In the genomic region with DNA sequence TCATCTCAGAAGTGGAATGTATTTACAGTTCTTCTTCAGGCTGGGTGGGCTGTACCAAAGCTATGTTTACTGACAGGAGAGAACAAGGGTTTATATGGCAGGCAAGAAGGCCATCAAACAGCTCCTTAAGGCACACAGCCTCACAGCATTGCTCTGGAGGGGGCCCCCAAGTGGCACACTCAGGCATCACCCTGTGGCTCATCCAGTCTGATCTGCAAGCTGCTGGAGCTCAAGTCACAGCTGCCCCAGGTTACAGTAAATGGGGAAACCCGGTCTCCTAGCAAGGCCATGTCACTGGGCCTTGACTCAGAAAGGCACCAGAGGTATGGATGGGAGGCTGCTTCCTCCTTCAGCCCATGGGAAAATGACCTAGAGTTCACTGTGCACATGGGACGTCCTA, we compare ENCODE assay signal across 15 cellular contexts.
DNase-seq lines count a peak whose midpoint lies in the region; ATAC-seq, FAIRE-seq and TF ChIP-seq lines count a peak whose summit lies in the region.
"Had no signal": no experiment of that assay in that cellular context is flagged by ENCODE, and none has a peak within 500 bp of the region (broad histone marks: within the 10 kb centered on the region; RNA-seq: fewer than 3 reads in every experiment).

No MANE protein-coding gene starts in this region.

- TF ChIP-seq CTCF in SK-N-SH (IDR thresholded peaks at IDR 0.05) (peak; percentile 14; the same call in 1 of the 2 replicates), bronchial epithelial cell (IDR thresholded peaks at IDR 0.05; ENCODE audit: insufficient read depth, low read length, severe bottlenecking) (peak; percentile 12), osteoblast (IDR thresholded peaks at IDR 0.05; ENCODE audit: extremely low read depth, low read depth, low read length) (no peak), sigmoid colon (IDR thresholded peaks at IDR 0.05) (no peak), kidney (IDR thresholded peaks at IDR 0.05; ENCODE audit: borderline replicate concordance, extremely low read depth, insufficient read depth) (no peak)

- no peaks in the 10 kb centered on the region for H3K9me2 ChIP-seq in SK-N-SH

- H3K79me2 ChIP-seq in SK-N-SH (ENCODE audit: insufficient read depth) (no peaks in the 10 kb centered on the region), osteoblast (ENCODE audit: insufficient read depth, low read length) (no peaks in the 10 kb centered on the region)

- H3K4me1 ChIP-seq in SK-N-SH (ENCODE audit: control insufficient read depth in 1 of 2, insufficient read depth in 2 of 2, low read depth in 1 of 2, low read length in 1 of 2) (no peaks in the 10 kb centered on the region), osteoblast (ENCODE audit: insufficient read depth, low read length) (peaks cover 38% of the 10 kb centered on the region), sigmoid colon (no peaks in the 10 kb centered on the region), kidney (ENCODE audit: control insufficient read depth in 1 of 2, insufficient read depth in 1 of 2, low read depth in 1 of 2, low read length in 2 of 2) (no peaks in the 10 kb centered on the region)
- H3K4me1 ChIP-seq: transverse colon had no signal

- POLR2A ChIA-PET in SK-N-SH (lab: Yijun Ruan, JAX) = no interaction called here

- no peak for TF ChIP-seq RAD21 in SK-N-SH (IDR thresholded peaks at IDR 0.05; ENCODE audit: low read length)

- H3K9ac ChIP-seq in SK-N-SH (no peak overlapping the region), kidney (ENCODE audit: low read length in 2 of 2) (no peak overlapping the region)

- H2AFZ ChIP-seq in SK-N-SH (ENCODE audit: low read depth) (no peak overlapping the region), osteoblast (ENCODE audit: low read length) (no peak overlapping the region)

- H4K20me1 ChIP-seq in SK-N-SH (ENCODE audit: insufficient read depth) (no peaks in the 10 kb centered on the region), osteoblast (ENCODE audit: insufficient read depth, low read length) (no peaks in the 10 kb centered on the region)

- no peaks in the 10 kb centered on the region for H3K27me3 ChIP-seq in SK-N-SH (ENCODE audit: insufficient read depth)
- H3K27me3 ChIP-seq in bronchial epithelial cell (ENCODE audit: control insufficient read depth, insufficient read depth, low read length) = no peaks in the 10 kb centered on the region
- H3K27me3 ChIP-seq in osteoblast (ENCODE audit: insufficient read depth, low read length) = no peaks in the 10 kb centered on the region
- no peaks in the 10 kb centered on the region for H3K27me3 ChIP-seq in sigmoid colon
- H3K27me3 ChIP-seq: neutrophil, transverse colon had no signal

- intact Hi-C loops in sigmoid colon (cut with DNase I) = no loop called here
- intact Hi-C loops in kidney (cut with DNase I) = no loop called here

- H3K27ac ChIP-seq in SK-N-SH (ENCODE audit: low read depth in 2 of 2, low read length in 1 of 2) (no peak overlapping the region), osteoblast (ENCODE audit: low read depth, low read length) (peak overlapping the region; percentile 75), sigmoid colon (no peak overlapping the region), kidney (ENCODE audit: low read depth in 2 of 2, low read length in 2 of 2) (no peak overlapping the region)
- H3K27ac ChIP-seq: neutrophil, SK-N-MC, transverse colon had no signal

- 47% methylated on average over 2 of the region's 2 CpGs for WGBS in SK-N-SH (ENCODE audit: low lambda C conversion rate)
- 83% methylated on average over 2 of the region's 2 CpGs for WGBS in sigmoid colon, 2 donors

- H3K4me2 ChIP-seq in SK-N-SH (no peak overlapping the region), osteoblast (ENCODE audit: insufficient read depth, low read length) (no peak overlapping the region)

- H3K9me3 ChIP-seq in SK-N-SH (no peaks in the 10 kb centered on the region), osteoblast (ENCODE audit: low read depth, low read length) (no peaks in the 10 kb centered on the region), sigmoid colon (no peaks in the 10 kb centered on the region), kidney (ENCODE audit: control insufficient read depth in 1 of 2, low read length in 2 of 2) (no peaks in the 10 kb centered on the region)
- H3K9me3 ChIP-seq: neutrophil, transverse colon had no signal

- TF ChIP-seq EP300 in SK-N-SH (IDR thresholded peaks at IDR 0.05; ENCODE audit: borderline replicate concordance in 1 of 2, low read depth in 1 of 2, low read length in 1 of 2) = no peak
- TF ChIP-seq EP300 in sigmoid colon (IDR thresholded peaks at IDR 0.05) = no peak

- FAIRE-seq in bronchial epithelial cell (lab: Jason Lieb, UNC) = no peak
- FAIRE-seq in kidney (lab: Jason Lieb, UNC) = no peak
- FAIRE-seq: small intestine had no signal

- ATAC-seq in SK-N-SH treated with all-trans-retinoic acid at 6 μM for 48 hours = no peak

- no peaks in the 10 kb centered on the region for H3K36me3 ChIP-seq in SK-N-SH (replicated peaks in 1 of 2; ENCODE audit: control insufficient read depth in 1 of 2, insufficient read depth in 2 of 2, low read length in 1 of 2)
- no peaks in the 10 kb centered on the region for H3K36me3 ChIP-seq in bronchial epithelial cell (ENCODE audit: control insufficient read depth, insufficient read depth, low read length)
- peaks cover 50% of the 10 kb centered on the region for H3K36me3 ChIP-seq in osteoblast (ENCODE audit: insufficient read depth, low read length)
- H3K36me3 ChIP-seq in sigmoid colon = peaks cover 0 to 38% (median 0%) of the 10 kb centered on the region in 4 donors
- H3K36me3 ChIP-seq in kidney (ENCODE audit: control insufficient read depth in 1 of 2, insufficient read depth in 2 of 2, low read length in 2 of 2) = no peaks in the 10 kb centered on the region
- H3K36me3 ChIP-seq: neutrophil had no signal

- CTCF ChIA-PET in SK-N-SH (lab: Yijun Ruan, JAX) = no interaction called here

- H3K4me3 ChIP-seq in SK-N-SH (ENCODE audit: low read depth in 2 of 2, low read length in 1 of 2) (no peak overlapping the region), bronchial epithelial cell (ENCODE audit: low read depth, low read length) (no peak overlapping the region), osteoblast (ENCODE audit: insufficient read depth, low read length) (no peak overlapping the region), sigmoid colon (no peak overlapping the region), kidney (ENCODE audit: low read length in 2 of 2) (no peak overlapping the region)
- H3K4me3 ChIP-seq: lung, SK-N-MC, transverse colon had no signal

- no peak for TF ChIP-seq POLR2A in sigmoid colon (IDR thresholded peaks at IDR 0.05)

- DNase-seq in SK-N-SH (no peak), HuH-7 (ENCODE audit: low spot score) (peak; percentile 23), bronchial epithelial cell (ENCODE audit: low read depth) (no peak), osteoblast (ENCODE audit: insufficient read length, low spot score, missing footprints) (no peak), sigmoid colon (no peak), kidney glomerular epithelial cell (lab: John Stamatoyannopoulos, UW) (no peak), kidney (no peak)
- DNase-seq: activated T-cell treated with anti-CD3 and anti-CD28 coated beads, Interleukin-2, amount 50 U/mL, for 48 hours; NCI-H146; small intestine; transverse colon had no signal

- H3F3A ChIP-seq in SK-N-SH (replicated peaks; ENCODE audit: insufficient read depth) = no peaks in the 10 kb centered on the region

TF ChIP-seq in SK-N-SH, 30 proteins besides CTCF, POLR2A, EP300 and RAD21:
- no peak for TF ChIP-seq TEAD4 (IDR thresholded peaks at IDR 0.05; ENCODE audit: borderline replicate concordance, insufficient read depth)

TF ChIP-seq in SK-N-SH treated with all-trans-retinoic acid at 6 μM for 48 hours, 23 proteins besides CTCF, POLR2A, EP300 and RAD21:
- no peak for TF ChIP-seq GLIS3 (CRISPR knock-in tag; IDR thresholded peaks at IDR 0.05)
- TF ChIP-seq PATZ1 (CRISPR knock-in tag; IDR thresholded peaks at IDR 0.05; ENCODE audit: borderline replicate concordance) = no peak
- TF ChIP-seq SNAI2 (CRISPR knock-in tag; IDR thresholded peaks at IDR 0.05) = no peak
- no peak for TF ChIP-seq POU6F1 (CRISPR knock-in tag; IDR thresholded peaks at IDR 0.05; ENCODE audit: borderline replicate concordance, low read depth)
- no peak for TF ChIP-seq OSR1 (CRISPR knock-in tag; IDR thresholded peaks at IDR 0.05)

Comparison
In these comparisons a context has a peak if more than half of its experiments do, and no peak if none do; other contexts are left out.
1. CTCF ChIP-seq: peak in SK-N-SH (single experiment) and bronchial epithelial cell (single experiment); none in osteoblast (single experiment), sigmoid colon (0 of 4) and kidney (single experiment).